ENCODE assay signal across 10 cellular contexts in genomic region chr16:85286066-85286712, GRCh38.
A peak's percentile ranks its signal among the peaks of the same experiment; 100 is the strongest.
DNase-seq lines count a peak whose midpoint lies in the region; ATAC-seq, FAIRE-seq and TF ChIP-seq lines count a peak whose summit lies in the region.
"Had no signal": no experiment of that assay in that cellular context is flagged by ENCODE, and none has a peak within 500 bp of the region (broad histone marks: within the 10 kb centered on the region; RNA-seq: fewer than 3 reads in every experiment).

No MANE protein-coding gene starts in this region.

- no peak for FAIRE-seq in endothelial cell of umbilical vein (lab: Jason Lieb, UNC)

- no peaks in the 10 kb centered on the region for H3K79me2 ChIP-seq in endothelial cell of umbilical vein (ENCODE audit: control insufficient read depth, insufficient read depth, low read length)
- H3K79me2 ChIP-seq in OCI-LY7 (ENCODE audit: insufficient read depth, low read depth, low read length) = no peaks in the 10 kb centered on the region

- intact Hi-C loops in endothelial cell of umbilical vein (cut with micrococcal nuclease) = no loop called here
- intact Hi-C loops in thyroid gland (cut with DNase I) = no loop called here
- intact Hi-C loops in OCI-LY7 (cut with micrococcal nuclease; ENCODE audit: unreplicated experiment) = no loop called here

- dilution Hi-C loops in endothelial cell of umbilical vein (cut with MboI; ENCODE audit: extremely low pct_ligation_motif_present, low sequenced_read_pairs) = no loop called here

- POLR2A ChIA-PET in endothelial cell of umbilical vein (lab: Charles Lee) (no interaction called here), OCI-LY7 (lab: Charles Lee) (interaction anchor here (0.6 kb wide), 1 partner anchor 10 kb away, joined by 3 read pairs; no protein-coding TSS in a partner anchor)

- no TSS peak for BruUV-seq in endothelial cell of umbilical vein (replicated peaks; lab: Mats Ljungman, UMichigan)
- no TSS peak for BruUV-seq in OCI-LY7 (replicated peaks; lab: Mats Ljungman, UMichigan)

- H3K4me1 Mint-ChIP-seq in progenitor cell of endocrine pancreas (ENCODE audit: low read depth) = peaks cover 12% of the 10 kb centered on the region
- H3K4me1 Mint-ChIP-seq in T-helper 2 cell treated with Interferon-gamma antibody and Interleukin-4, amounts not matched to agents 5 μg/mL and 100 μg/mL, for 36 hours (ENCODE audit: low read depth) = no peaks in the 10 kb centered on the region

- no peak overlapping the region for H3K9ac ChIP-seq in endothelial cell of umbilical vein (replicated peaks; ENCODE audit: extremely low read depth, insufficient read depth, low read length)

- no peaks in the 10 kb centered on the region for H3K36me3 ChIP-seq in endothelial cell of umbilical vein (ENCODE audit: control insufficient read depth in 2 of 2, extremely low read depth in 1 of 2, insufficient read depth in 2 of 2, low read length in 2 of 2)
- no peaks in the 10 kb centered on the region for H3K36me3 ChIP-seq in lung (ENCODE audit: control insufficient read depth in 2 of 2, insufficient read depth in 2 of 2, low read length in 2 of 2)
- no peaks in the 10 kb centered on the region for H3K36me3 ChIP-seq in thyroid gland
- no peaks in the 10 kb centered on the region for H3K36me3 ChIP-seq in OCI-LY7 (ENCODE audit: insufficient read depth, low read length)

- no peaks in the 10 kb centered on the region for H3K9me3 Mint-ChIP-seq in progenitor cell of endocrine pancreas (ENCODE audit: low read depth)
- no peaks in the 10 kb centered on the region for H3K9me3 Mint-ChIP-seq in T-helper 2 cell treated with Interferon-gamma antibody and Interleukin-4, amounts not matched to agents 5 μg/mL and 100 μg/mL, for 36 hours
- H3K9me3 Mint-ChIP-seq: effector memory CD8-positive, alpha-beta T cell; natural killer cell treated with Interleukin-12 subunit alpha and Interleukin-12 subunit beta and Interleukin-15 and Interleukin-18, amount 100 ng/mL, for 72 hours had no signal

- no peak overlapping the region for H3K27ac ChIP-seq in endothelial cell of umbilical vein (ENCODE audit: insufficient read depth, low read depth, low read length)
- H3K27ac ChIP-seq in lung (ENCODE audit: low read depth in 1 of 2, low read length in 1 of 2) = no peak overlapping the region
- H3K27ac ChIP-seq in thyroid gland = peak overlapping the region; percentile 52 to 76 (median 54)
- H3K27ac ChIP-seq in OCI-LY7 (ENCODE audit: low read depth, low read length, poor library complexity, severe bottlenecking) = no peak overlapping the region

- DNase-seq in M059J (ENCODE audit: low read depth) (peak; percentile 82), endothelial cell of umbilical vein (ENCODE audit: low read depth, low spot score) (peak; percentile 34), lung (ENCODE audit: low spot score) (peak; percentile 65), thyroid gland (peak; percentile 86 to 91), progenitor cell of endocrine pancreas (ENCODE audit: low spot score, unreplicated experiment) (no peak), OCI-LY7 (ENCODE audit: low spot score) (no peak)
- no peak for DNase-seq in T-helper 2 cell treated with Interferon-gamma antibody and Interleukin-4, amounts not matched to agents 5 μg/mL and 100 μg/mL, for 36 hours (ENCODE audit: low spot score)
- DNase-seq: effector memory CD8-positive, alpha-beta T cell had no signal

- H3K4me3 ChIP-seq in endothelial cell of umbilical vein (replicated peaks in 1 of 3; ENCODE audit: insufficient read depth in 1 of 3, low read depth in 1 of 3, low read length in 3 of 3) = no peak overlapping the region
- H3K4me3 ChIP-seq in lung = no peak overlapping the region
- no peak overlapping the region for H3K4me3 ChIP-seq in thyroid gland (replicated peaks in 1 of 3)
- H3K4me3 ChIP-seq in OCI-LY7 (ENCODE audit: low read depth, low read length, poor library complexity, severe bottlenecking) = no peak overlapping the region

- no peaks in the 10 kb centered on the region for H3K9me2 ChIP-seq in OCI-LY7 (ENCODE audit: insufficient read depth, low read length)

- H3K9me3 ChIP-seq in endothelial cell of umbilical vein (replicated peaks; ENCODE audit: control insufficient read depth, insufficient read depth, low read length) = no peaks in the 10 kb centered on the region
- no peaks in the 10 kb centered on the region for H3K9me3 ChIP-seq in lung (ENCODE audit: control insufficient read depth in 2 of 2, insufficient read depth in 1 of 2, low read length in 1 of 2)
- no peaks in the 10 kb centered on the region for H3K9me3 ChIP-seq in thyroid gland
- H3K9me3 ChIP-seq in OCI-LY7 (ENCODE audit: low read length) = no peaks in the 10 kb centered on the region

- H3K27me3 ChIP-seq in endothelial cell of umbilical vein (ENCODE audit: control insufficient read depth in 2 of 2, insufficient read depth in 2 of 2, low read length in 2 of 2) = no peaks in the 10 kb centered on the region
- no peaks in the 10 kb centered on the region for H3K27me3 ChIP-seq in lung (ENCODE audit: control insufficient read depth, insufficient read depth)
- H3K27me3 ChIP-seq in thyroid gland = no peaks in the 10 kb centered on the region

- H2AFZ ChIP-seq in endothelial cell of umbilical vein (ENCODE audit: low read depth, low read length) (no peak overlapping the region), OCI-LY7 (ENCODE audit: low read length) (no peak overlapping the region)

- no peak overlapping the region for H3K27ac Mint-ChIP-seq in progenitor cell of endocrine pancreas
- no peak overlapping the region for H3K27ac Mint-ChIP-seq in T-helper 2 cell treated with Interferon-gamma antibody and Interleukin-4, amounts not matched to agents 5 μg/mL and 100 μg/mL, for 36 hours
- H3K27ac Mint-ChIP-seq: effector memory CD8-positive, alpha-beta T cell; natural killer cell treated with Interleukin-12 subunit alpha and Interleukin-12 subunit beta and Interleukin-15 and Interleukin-18, amount 100 ng/mL, for 72 hours had no signal

- CTCF ChIA-PET in endothelial cell of umbilical vein (lab: Charles Lee) (interaction anchor here (0.5 to 3.1 kb wide), 5 partner anchors 11 to 155 kb away, joined by 3 to 8 read pairs (median 3); no protein-coding TSS in a partner anchor), OCI-LY7 (lab: Charles Lee; ENCODE audit: unreplicated experiment) (no interaction called here)

- H3K27me3 Mint-ChIP-seq in progenitor cell of endocrine pancreas = peaks cover 4% of the 10 kb centered on the region
- H3K27me3 Mint-ChIP-seq in T-helper 2 cell treated with Interferon-gamma antibody and Interleukin-4, amounts not matched to agents 5 μg/mL and 100 μg/mL, for 36 hours (ENCODE audit: low read depth) = no peaks in the 10 kb centered on the region
- H3K27me3 Mint-ChIP-seq: natural killer cell treated with Interleukin-12 subunit alpha and Interleukin-12 subunit beta and Interleukin-15 and Interleukin-18, amount 100 ng/mL, for 72 hours had no signal

- no peak overlapping the region for H3K4me3 Mint-ChIP-seq in progenitor cell of endocrine pancreas (ENCODE audit: low read depth)
- no peak overlapping the region for H3K4me3 Mint-ChIP-seq in T-helper 2 cell treated with Interferon-gamma antibody and Interleukin-4, amounts not matched to agents 5 μg/mL and 100 μg/mL, for 36 hours
- H3K4me3 Mint-ChIP-seq: effector memory CD8-positive, alpha-beta T cell; natural killer cell treated with Interleukin-12 subunit alpha and Interleukin-12 subunit beta and Interleukin-15 and Interleukin-18, amount 100 ng/mL, for 72 hours had no signal

- no peak overlapping the region for H3K4me2 ChIP-seq in endothelial cell of umbilical vein (ENCODE audit: insufficient read depth, low read length)
- H3K4me2 ChIP-seq in OCI-LY7 (ENCODE audit: low read length) = no peak overlapping the region

- TF ChIP-seq CTCF in endothelial cell of umbilical vein (IDR thresholded peaks at IDR 0.05; ENCODE audit: extremely low read depth in 1 of 2, insufficient read depth in 1 of 2, low read depth in 1 of 2, low read length in 2 of 2) (no peak), lung (IDR thresholded peaks at IDR 0.05; ENCODE audit: control extremely low read depth, extremely low read depth) (no peak), thyroid gland (IDR thresholded peaks at IDR 0.05) (no peak), progenitor cell of endocrine pancreas (IDR thresholded peaks at IDR 0.05; ENCODE audit: unreplicated experiment) (no peak), OCI-LY7 (conservative IDR thresholded peaks at IDR 0.05; ENCODE audit: low read length) (no peak)

- H4K20me1 ChIP-seq in endothelial cell of umbilical vein (replicated peaks; ENCODE audit: control insufficient read depth, extremely low read depth, insufficient read depth, low read length) (no peaks in the 10 kb centered on the region), OCI-LY7 (ENCODE audit: insufficient read depth, low read length) (no peaks in the 10 kb centered on the region)

- 71 to 82% methylated on average over 26 of the region's 26 CpGs for WGBS in lung, 2 donors
- 33 to 53% methylated on average over 22 to 24 of the region's 26 CpGs for WGBS in thyroid gland, 2 donors

- TF ChIP-seq POLR2A in endothelial cell of umbilical vein (IDR thresholded peaks at IDR 0.05; ENCODE audit: low read depth, low read length) (no peak), thyroid gland (IDR thresholded peaks at IDR 0.05) (no peak), GM18505 (IDR thresholded peaks at IDR 0.05; ENCODE audit: borderline replicate concordance, extremely low read depth, insufficient read depth, insufficient read length) (no peak)

- ATAC-seq in lung (ENCODE audit: insufficient read depth, low FRiP score) = no peak
- ATAC-seq in GM18505 (IDR thresholded peaks at IDR 0.05; ENCODE audit: unreplicated experiment) = no peak
- ATAC-seq: effector memory CD8-positive, alpha-beta T cell; natural killer cell treated with Interleukin-12 subunit alpha and Interleukin-12 subunit beta and Interleukin-15 and Interleukin-18, amount 100 ng/mL, for 72 hours had no signal

- H3K4me1 ChIP-seq in endothelial cell of umbilical vein (ENCODE audit: control insufficient read depth, extremely low read depth, insufficient read depth, low read length) (peaks cover 3% of the 10 kb centered on the region), lung (ENCODE audit: control insufficient read depth in 2 of 2, insufficient read depth in 2 of 2, low read length in 2 of 2) (no peaks in the 10 kb centered on the region), thyroid gland (peaks cover 15 to 16% of the 10 kb centered on the region in 2 donors), OCI-LY7 (ENCODE audit: insufficient read depth, low read length, poor library complexity, severe bottlenecking) (no peaks in the 10 kb centered on the region)

- H3K9me1 ChIP-seq in endothelial cell of umbilical vein (replicated peaks; ENCODE audit: control insufficient read depth, extremely low read depth, insufficient read depth, low read length) = no peaks in the 10 kb centered on the region

- no peaks in the 10 kb centered on the region for H3K36me3 Mint-ChIP-seq in progenitor cell of endocrine pancreas (ENCODE audit: insufficient read depth)
- H3K36me3 Mint-ChIP-seq in T-helper 2 cell treated with Interferon-gamma antibody and Interleukin-4, amounts not matched to agents 5 μg/mL and 100 μg/mL, for 36 hours (ENCODE audit: low read depth) = no peaks in the 10 kb centered on the region
- H3K36me3 Mint-ChIP-seq: natural killer cell treated with Interleukin-12 subunit alpha and Interleukin-12 subunit beta and Interleukin-15 and Interleukin-18, amount 100 ng/mL, for 72 hours had no signal

Comparison
In these comparisons a context has a peak if more than half of its experiments do, and no peak if none do; other contexts are left out.
1. DNase-seq: peak in M059J (single experiment), endothelial cell of umbilical vein (single experiment), lung (single experiment) and thyroid gland (2 of 2); none in progenitor cell of endocrine pancreas (single experiment), OCI-LY7 (single experiment) and T-helper 2 cell treated with Interferon-gamma antibody and Interleukin-4, amounts not matched to agents 5 μg/mL and 100 μg/mL, for 36 hours (single experiment).
2. H3K27ac ChIP-seq: peak in thyroid gland (3 of 3); none in endothelial cell of umbilical vein (single experiment), lung (0 of 2) and OCI-LY7 (single experiment).